ENCODE assay signal across 9 cellular contexts in the genomic region with DNA sequence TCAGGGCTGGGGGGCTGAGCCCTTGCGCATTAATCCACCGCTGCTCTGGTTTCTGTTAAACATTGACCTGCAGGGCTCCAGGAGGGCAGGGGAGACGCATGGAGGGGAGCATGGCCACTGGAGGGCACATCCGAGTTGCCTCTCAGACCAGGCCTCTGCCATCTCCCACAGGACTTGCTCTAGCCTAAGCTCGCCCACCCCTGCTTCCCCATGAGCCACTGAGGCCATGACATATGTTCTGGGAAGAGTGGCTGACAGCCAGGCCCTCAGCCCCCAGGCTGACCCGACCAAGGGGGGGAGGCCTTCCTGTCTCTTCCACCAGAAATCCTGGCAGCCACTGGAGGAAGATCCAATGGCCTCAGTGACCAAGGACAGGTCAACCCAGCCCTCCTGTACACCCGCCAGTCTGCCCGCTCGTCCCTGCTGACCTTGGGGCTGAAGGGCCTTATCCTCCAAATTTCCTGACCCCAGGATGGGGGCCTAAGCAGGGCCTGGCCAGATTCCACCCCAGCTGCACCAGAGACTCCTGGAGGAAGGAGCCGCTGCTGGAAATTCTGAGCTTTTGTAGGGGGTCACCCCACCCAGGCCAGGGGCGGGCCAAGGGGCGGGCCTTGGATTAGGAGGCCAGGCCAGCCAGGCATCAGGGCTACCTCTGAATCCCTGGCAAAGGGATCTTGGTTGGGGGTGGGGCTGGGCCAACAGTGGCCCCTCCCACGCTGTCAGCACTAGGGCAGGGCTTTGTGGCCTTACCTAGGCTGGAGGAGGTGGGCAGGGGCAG. TPM values are rescaled to one million over a fixed set of nuclear protein-coding genes. Genes with fewer than 3 reads are reported as not detected.
A peak's percentile ranks its signal among the peaks of the same experiment; 100 is the strongest.
DNase-seq lines count a peak whose midpoint lies in the region; ATAC-seq, FAIRE-seq and TF ChIP-seq lines count a peak whose summit lies in the region.
"Had no signal": no experiment of that assay in that cellular context is flagged by ENCODE, and none has a peak within 500 bp of the region (broad histone marks: within the 10 kb centered on the region; RNA-seq: fewer than 3 reads in every experiment).

A gene with protein sequence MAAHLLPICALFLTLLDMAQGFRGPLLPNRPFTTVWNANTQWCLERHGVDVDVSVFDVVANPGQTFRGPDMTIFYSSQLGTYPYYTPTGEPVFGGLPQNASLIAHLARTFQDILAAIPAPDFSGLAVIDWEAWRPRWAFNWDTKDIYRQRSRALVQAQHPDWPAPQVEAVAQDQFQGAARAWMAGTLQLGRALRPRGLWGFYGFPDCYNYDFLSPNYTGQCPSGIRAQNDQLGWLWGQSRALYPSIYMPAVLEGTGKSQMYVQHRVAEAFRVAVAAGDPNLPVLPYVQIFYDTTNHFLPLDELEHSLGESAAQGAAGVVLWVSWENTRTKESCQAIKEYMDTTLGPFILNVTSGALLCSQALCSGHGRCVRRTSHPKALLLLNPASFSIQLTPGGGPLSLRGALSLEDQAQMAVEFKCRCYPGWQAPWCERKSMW (minus strand): TSS at position 537 of the 778 bp plus-strand sequence. CDS start 618 bp downstream, outside the sequence.

- H3K27ac ChIP-seq in RWPE1 (peak within 1 kb of the TSS; percentile 93), esophagus muscularis mucosa (replicated peaks in 1 of 4) (peak within 1 kb of the TSS; percentile 64 to 91 (median 70)), mucosa of rectum (ENCODE audit: low read depth in 2 of 2, low read length in 2 of 2) (peak within 1 kb of the TSS; percentile 19 to 58)

- POLR2A ChIA-PET in RWPE1 (lab: Yijun Ruan, JAX; ENCODE audit: low non-redundant PET) (no interaction called here), HEK293T (lab: Yijun Ruan, JAX) (no interaction called here)

- peaks cover 0 to 4% (median 0%) of the 10 kb centered on the region in 4 donors for H3K36me3 ChIP-seq in esophagus muscularis mucosa
- H3K36me3 ChIP-seq in mucosa of rectum (ENCODE audit: control insufficient read depth in 2 of 2, insufficient read depth in 2 of 2, low read length in 2 of 2) = no peaks in the 10 kb centered on the region

- H3K9ac ChIP-seq in mucosa of rectum (ENCODE audit: low read depth in 1 of 2, low read length in 2 of 2) = peak within 1 kb of the TSS in 1 of 2 donors; percentile 61

- peaks cover 22 to 48% (median 45%) of the 10 kb centered on the region in 4 donors for H3K4me1 ChIP-seq in esophagus muscularis mucosa
- H3K4me1 ChIP-seq in mucosa of rectum (ENCODE audit: control insufficient read depth in 2 of 2, insufficient read depth in 2 of 2, low read length in 2 of 2) = peaks cover 25 to 31% of the 10 kb centered on the region in 2 donors

- DNase-seq in Ammon's horn (ENCODE audit: low spot score) (peak; percentile 13), RWPE1 (ENCODE audit: low spot score) (no peak), esophagus muscularis mucosa (ENCODE audit: extremely low spot score) (no peak), HEK293T (ENCODE audit: extremely low spot score) (no peak), NCI-H69 (lab: John Stamatoyannopoulos, UW) (no peak), GM12891 (ENCODE audit: insufficient read length, low spot score) (no peak)
- DNase-seq: MM.1S had no signal

- H3K27me3 ChIP-seq in esophagus muscularis mucosa (no peaks in the 10 kb centered on the region), mucosa of rectum (ENCODE audit: control insufficient read depth in 2 of 2, insufficient read depth in 2 of 2, low read length in 2 of 2) (no peaks in the 10 kb centered on the region)

- H3K9me3 ChIP-seq in esophagus muscularis mucosa (no peaks in the 10 kb centered on the region), mucosa of rectum (ENCODE audit: control insufficient read depth in 2 of 2, low read length in 2 of 2) (no peaks in the 10 kb centered on the region)

- intact Hi-C loops in esophagus muscularis mucosa (cut with DNase I) = no loop called here

- 78% methylated on average over 4 of the region's 13 CpGs for WGBS in esophagus muscularis mucosa

- H3K4me3 ChIP-seq in esophagus muscularis mucosa (peak within 1 kb of the TSS; percentile 28 to 53 (median 36)), mucosa of rectum (ENCODE audit: low read length in 2 of 2) (no peak within 1 kb of the TSS)

- TF ChIP-seq CTCF in RWPE1 (conservative IDR thresholded peaks at IDR 0.05; ENCODE audit: low read depth) (no peak; the same call in 1 of the 2 replicates), esophagus muscularis mucosa (IDR thresholded peaks at IDR 0.05) (no peak)

- TF ChIP-seq POLR2A in esophagus muscularis mucosa (IDR thresholded peaks at IDR 0.05; ENCODE audit: low read depth) (no peak), GM12891 (IDR thresholded peaks at IDR 0.05; ENCODE audit: low read depth, low read length) (no peak)

- FAIRE-seq in GM12891 (lab: Jason Lieb, UNC) = no peak

- ATAC-seq in HG03108 (IDR thresholded peaks at IDR 0.05; ENCODE audit: unreplicated experiment) = no peak

- TF ChIP-seq EP300 in esophagus muscularis mucosa (IDR thresholded peaks at IDR 0.05) = no peak

- CTCF ChIA-PET in RWPE1 (lab: Yijun Ruan, JAX) (interaction anchor here (0.6 kb wide), 1 partner anchor 784 kb away, joined by 3 read pairs; no protein-coding TSS in a partner anchor), HEK293T (lab: Yijun Ruan, JAX) (no interaction called here)

TF ChIP-seq in HEK293T, 16 proteins besides CTCF, POLR2A, EP300 and RAD21:
- TF ChIP-seq CTBP1 (IDR thresholded peaks at IDR 0.05; ENCODE audit: borderline replicate concordance) (no peak), NFRKB (IDR thresholded peaks at IDR 0.05) (no peak), ARNT (IDR thresholded peaks at IDR 0.05) (no peak), FOXK2 (IDR thresholded peaks at IDR 0.05) (no peak), ELF4 (IDR thresholded peaks at IDR 0.05) (no peak), FOXA1 (IDR thresholded peaks at IDR 0.05) (no peak), SUZ12 (IDR thresholded peaks at IDR 0.05) (no peak), BHLHE40 (IDR thresholded peaks at IDR 0.05; ENCODE audit: borderline replicate concordance) (no peak), TARDBP (IDR thresholded peaks at IDR 0.05) (no peak), HDGF (IDR thresholded peaks at IDR 0.05; ENCODE audit: borderline replicate concordance) (no peak), L3MBTL2 (conservative IDR thresholded peaks at IDR 0.05) (no peak), ZNF384 (IDR thresholded peaks at IDR 0.05) (no peak), SP1 (IDR thresholded peaks at IDR 0.05) (no peak), LEF1 (IDR thresholded peaks at IDR 0.05; ENCODE audit: borderline replicate concordance) (no peak), FOXM1 (IDR thresholded peaks at IDR 0.05; ENCODE audit: borderline replicate concordance) (no peak)
- TF ChIP-seq, protein P1, sequence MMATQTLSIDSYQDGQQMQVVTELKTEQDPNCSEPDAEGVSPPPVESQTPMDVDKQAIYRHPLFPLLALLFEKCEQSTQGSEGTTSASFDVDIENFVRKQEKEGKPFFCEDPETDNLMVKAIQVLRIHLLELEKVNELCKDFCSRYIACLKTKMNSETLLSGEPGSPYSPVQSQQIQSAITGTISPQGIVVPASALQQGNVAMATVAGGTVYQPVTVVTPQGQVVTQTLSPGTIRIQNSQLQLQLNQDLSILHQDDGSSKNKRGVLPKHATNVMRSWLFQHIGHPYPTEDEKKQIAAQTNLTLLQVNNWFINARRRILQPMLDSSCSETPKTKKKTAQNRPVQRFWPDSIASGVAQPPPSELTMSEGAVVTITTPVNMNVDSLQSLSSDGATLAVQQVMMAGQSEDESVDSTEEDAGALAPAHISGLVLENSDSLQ (IDR thresholded peaks at IDR 0.05) = no peak

TF ChIP-seq in GM12891, 5 proteins besides CTCF, POLR2A, EP300 and RAD21:
- TF ChIP-seq TAF1 (IDR thresholded peaks at IDR 0.05; ENCODE audit: low read depth, low read length) = no peak
- TF ChIP-seq PAX5 (IDR thresholded peaks at IDR 0.05; ENCODE audit: insufficient read depth, low read length, severe bottlenecking) = no peak
- TF ChIP-seq SPI1 (IDR thresholded peaks at IDR 0.05; ENCODE audit: low read depth, low read length) = no peak
- TF ChIP-seq POLR2AphosphoS5 (IDR thresholded peaks at IDR 0.05; ENCODE audit: low read depth, low read length) = no peak
- TF ChIP-seq POU2F2 (IDR thresholded peaks at IDR 0.05; ENCODE audit: low read depth, low read length) = no peak
TF ChIP-seq in GM12891: peak in this region for 0.

RNA-seq across cellular contexts. Expression of the gene that starts here (rescaled TPM):
- total RNA-seq in esophagus muscularis mucosa = 10 to 100 TPM in 1 of 4 donors, 1 to 10 TPM in 3; 8.3 to 15.6 (median 9.0) TPM
- polyA plus RNA-seq in GM12891 (2012; ENCODE audit: low read depth, missing spikeins) = 0.18 TPM

Comparison
In these comparisons a context has a peak if more than half of its experiments do, and no peak if none do; other contexts are left out.
1. H3K27ac ChIP-seq: peak in every context shown above with its lines; median percentile 93 in RWPE1; 70 in esophagus muscularis mucosa; 38 in mucosa of rectum.
2. H3K4me3 ChIP-seq: peak in esophagus muscularis mucosa (4 of 4); none in mucosa of rectum (0 of 2).